ENCODE assay signal across 1 cellular context in the genomic region with DNA sequence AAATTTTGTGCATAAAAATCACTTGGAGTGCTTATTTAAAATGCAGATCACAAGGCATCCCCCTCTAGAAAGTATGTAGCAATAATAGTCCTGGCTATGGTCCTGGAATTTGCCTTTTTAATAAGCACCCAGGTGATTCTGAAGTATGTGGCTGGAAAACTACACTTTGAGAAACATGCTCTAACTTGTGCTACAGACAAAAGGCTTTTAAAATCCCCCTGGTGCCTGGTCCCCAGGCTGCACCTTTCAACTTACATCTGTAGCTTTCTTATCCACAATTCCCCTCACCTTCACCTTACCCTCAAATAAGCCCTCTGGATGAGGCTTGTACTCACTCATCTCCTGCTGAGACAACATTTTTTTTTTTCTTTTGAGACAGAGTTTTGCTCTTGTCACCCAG.
TF ChIP-seq lines count a peak whose summit lies in the region.

No MANE protein-coding gene starts in this region.

TF ChIP-seq in GM23338, 12 proteins besides CTCF, POLR2A, EP300 and RAD21:
- TF ChIP-seq, protein P1, sequence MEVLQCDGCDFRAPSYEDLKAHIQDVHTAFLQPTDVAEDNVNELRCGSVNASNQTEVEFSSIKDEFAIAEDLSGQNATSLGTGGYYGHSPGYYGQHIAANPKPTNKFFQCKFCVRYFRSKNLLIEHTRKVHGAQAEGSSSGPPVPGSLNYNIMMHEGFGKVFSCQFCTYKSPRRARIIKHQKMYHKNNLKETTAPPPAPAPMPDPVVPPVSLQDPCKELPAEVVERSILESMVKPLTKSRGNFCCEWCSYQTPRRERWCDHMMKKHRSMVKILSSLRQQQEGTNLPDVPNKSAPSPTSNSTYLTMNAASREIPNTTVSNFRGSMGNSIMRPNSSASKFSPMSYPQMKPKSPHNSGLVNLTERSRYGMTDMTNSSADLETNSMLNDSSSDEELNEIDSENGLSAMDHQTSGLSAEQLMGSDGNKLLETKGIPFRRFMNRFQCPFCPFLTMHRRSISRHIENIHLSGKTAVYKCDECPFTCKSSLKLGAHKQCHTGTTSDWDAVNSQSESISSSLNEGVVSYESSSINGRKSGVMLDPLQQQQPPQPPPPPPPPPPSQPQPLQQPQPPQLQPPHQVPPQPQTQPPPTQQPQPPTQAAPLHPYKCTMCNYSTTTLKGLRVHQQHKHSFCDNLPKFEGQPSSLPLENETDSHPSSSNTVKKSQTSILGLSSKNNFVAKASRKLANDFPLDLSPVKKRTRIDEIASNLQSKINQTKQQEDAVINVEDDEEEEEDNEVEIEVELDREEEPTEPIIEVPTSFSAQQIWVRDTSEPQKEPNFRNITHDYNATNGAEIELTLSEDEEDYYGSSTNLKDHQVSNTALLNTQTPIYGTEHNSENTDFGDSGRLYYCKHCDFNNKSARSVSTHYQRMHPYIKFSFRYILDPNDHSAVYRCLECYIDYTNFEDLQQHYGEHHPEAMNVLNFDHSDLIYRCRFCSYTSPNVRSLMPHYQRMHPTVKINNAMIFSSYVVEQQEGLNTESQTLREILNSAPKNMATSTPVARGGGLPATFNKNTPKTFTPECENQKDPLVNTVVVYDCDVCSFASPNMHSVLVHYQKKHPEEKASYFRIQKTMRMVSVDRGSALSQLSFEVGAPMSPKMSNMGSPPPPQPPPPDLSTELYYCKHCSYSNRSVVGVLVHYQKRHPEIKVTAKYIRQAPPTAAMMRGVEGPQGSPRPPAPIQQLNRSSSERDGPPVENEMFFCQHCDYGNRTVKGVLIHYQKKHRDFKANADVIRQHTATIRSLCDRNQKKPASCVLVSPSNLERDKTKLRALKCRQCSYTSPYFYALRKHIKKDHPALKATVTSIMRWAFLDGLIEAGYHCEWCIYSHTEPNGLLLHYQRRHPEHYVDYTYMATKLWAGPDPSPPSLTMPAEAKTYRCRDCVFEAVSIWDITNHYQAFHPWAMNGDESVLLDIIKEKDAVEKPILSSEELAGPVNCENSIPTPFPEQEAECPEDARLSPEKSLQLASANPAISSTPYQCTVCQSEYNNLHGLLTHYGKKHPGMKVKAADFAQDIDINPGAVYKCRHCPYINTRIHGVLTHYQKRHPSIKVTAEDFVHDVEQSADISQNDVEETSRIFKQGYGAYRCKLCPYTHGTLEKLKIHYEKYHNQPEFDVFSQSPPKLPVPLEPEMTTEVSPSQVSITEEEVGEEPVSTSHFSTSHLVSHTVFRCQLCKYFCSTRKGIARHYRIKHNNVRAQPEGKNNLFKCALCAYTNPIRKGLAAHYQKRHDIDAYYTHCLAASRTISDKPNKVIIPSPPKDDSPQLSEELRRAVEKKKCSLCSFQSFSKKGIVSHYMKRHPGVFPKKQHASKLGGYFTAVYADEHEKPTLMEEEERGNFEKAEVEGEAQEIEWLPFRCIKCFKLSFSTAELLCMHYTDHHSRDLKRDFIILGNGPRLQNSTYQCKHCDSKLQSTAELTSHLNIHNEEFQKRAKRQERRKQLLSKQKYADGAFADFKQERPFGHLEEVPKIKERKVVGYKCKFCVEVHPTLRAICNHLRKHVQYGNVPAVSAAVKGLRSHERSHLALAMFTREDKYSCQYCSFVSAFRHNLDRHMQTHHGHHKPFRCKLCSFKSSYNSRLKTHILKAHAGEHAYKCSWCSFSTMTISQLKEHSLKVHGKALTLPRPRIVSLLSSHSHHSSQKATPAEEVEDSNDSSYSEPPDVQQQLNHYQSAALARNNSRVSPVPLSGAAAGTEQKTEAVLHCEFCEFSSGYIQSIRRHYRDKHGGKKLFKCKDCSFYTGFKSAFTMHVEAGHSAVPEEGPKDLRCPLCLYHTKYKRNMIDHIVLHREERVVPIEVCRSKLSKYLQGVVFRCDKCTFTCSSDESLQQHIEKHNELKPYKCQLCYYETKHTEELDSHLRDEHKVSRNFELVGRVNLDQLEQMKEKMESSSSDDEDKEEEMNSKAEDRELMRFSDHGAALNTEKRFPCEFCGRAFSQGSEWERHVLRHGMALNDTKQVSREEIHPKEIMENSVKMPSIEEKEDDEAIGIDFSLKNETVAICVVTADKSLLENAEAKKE (CRISPR knock-in tag; IDR thresholded peaks at IDR 0.05), result no peak
- TF ChIP-seq, protein P2, sequence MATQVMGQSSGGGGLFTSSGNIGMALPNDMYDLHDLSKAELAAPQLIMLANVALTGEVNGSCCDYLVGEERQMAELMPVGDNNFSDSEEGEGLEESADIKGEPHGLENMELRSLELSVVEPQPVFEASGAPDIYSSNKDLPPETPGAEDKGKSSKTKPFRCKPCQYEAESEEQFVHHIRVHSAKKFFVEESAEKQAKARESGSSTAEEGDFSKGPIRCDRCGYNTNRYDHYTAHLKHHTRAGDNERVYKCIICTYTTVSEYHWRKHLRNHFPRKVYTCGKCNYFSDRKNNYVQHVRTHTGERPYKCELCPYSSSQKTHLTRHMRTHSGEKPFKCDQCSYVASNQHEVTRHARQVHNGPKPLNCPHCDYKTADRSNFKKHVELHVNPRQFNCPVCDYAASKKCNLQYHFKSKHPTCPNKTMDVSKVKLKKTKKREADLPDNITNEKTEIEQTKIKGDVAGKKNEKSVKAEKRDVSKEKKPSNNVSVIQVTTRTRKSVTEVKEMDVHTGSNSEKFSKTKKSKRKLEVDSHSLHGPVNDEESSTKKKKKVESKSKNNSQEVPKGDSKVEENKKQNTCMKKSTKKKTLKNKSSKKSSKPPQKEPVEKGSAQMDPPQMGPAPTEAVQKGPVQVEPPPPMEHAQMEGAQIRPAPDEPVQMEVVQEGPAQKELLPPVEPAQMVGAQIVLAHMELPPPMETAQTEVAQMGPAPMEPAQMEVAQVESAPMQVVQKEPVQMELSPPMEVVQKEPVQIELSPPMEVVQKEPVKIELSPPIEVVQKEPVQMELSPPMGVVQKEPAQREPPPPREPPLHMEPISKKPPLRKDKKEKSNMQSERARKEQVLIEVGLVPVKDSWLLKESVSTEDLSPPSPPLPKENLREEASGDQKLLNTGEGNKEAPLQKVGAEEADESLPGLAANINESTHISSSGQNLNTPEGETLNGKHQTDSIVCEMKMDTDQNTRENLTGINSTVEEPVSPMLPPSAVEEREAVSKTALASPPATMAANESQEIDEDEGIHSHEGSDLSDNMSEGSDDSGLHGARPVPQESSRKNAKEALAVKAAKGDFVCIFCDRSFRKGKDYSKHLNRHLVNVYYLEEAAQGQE (IDR thresholded peaks at IDR 0.05; ENCODE audit: unreplicated experiment), result no peak
- no peak for TF ChIP-seq EZH2phosphoT487 (IDR thresholded peaks at IDR 0.05; ENCODE audit: unreplicated experiment)
- TF ChIP-seq CREB1 (CRISPR knock-in tag; IDR thresholded peaks at IDR 0.05; ENCODE audit: low read depth), result no peak
- no peak for TF ChIP-seq EZH2 (IDR thresholded peaks at IDR 0.05; ENCODE audit: low read depth, unreplicated experiment)
- no peak for TF ChIP-seq POLR2AphosphoS5 (IDR thresholded peaks at IDR 0.05; ENCODE audit: low read depth)
- TF ChIP-seq NANOG (IDR thresholded peaks at IDR 0.05; ENCODE audit: borderline replicate concordance), result no peak
- no peak for TF ChIP-seq ZNF331 (CRISPR knock-in tag; IDR thresholded peaks at IDR 0.05; ENCODE audit: low read depth)
- TF ChIP-seq STAT1 (IDR thresholded peaks at IDR 0.05; ENCODE audit: unreplicated experiment), result no peak
- no peak for TF ChIP-seq ZNF114 (CRISPR knock-in tag; IDR thresholded peaks at IDR 0.05)
TF ChIP-seq in GM23338: peak in this region for 0.
